9 cellular contexts compared by ENCODE assay signal in the genomic region with DNA sequence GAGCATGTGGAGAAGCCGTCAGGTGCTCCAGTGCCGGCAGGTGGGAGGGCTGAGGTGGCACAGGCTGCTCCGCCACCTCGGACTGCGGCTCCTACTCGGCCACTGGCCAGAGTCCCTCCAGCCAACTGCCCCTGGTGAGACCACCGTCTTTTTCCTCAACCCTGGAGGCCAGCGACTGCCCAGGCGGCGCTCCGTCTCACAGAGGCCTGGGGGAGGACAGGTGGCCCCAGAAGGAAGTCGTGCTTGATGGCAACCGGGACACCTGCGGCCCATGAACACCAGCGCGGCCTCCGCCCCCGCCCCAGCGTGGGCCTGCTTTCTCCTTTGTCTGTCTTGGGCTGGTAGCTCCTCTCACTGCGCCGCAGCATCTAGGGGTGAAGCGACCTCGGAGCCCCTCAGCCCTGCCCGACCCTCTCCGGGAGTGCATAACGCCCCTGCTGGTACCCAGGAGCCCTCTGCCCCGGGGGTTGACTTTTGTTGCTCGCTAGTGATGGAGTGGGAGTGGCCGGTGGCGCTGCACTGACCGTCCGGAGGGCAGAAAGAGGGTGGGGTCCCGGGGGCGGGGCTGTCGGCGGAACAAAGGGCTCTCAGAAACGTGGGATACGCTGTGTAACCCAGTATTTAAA. TPM values are rescaled to one million over a fixed set of nuclear protein-coding genes. Genes with fewer than 3 reads are reported as not detected.
DNase-seq lines count a peak whose midpoint lies in the region; TF ChIP-seq lines count a peak whose summit lies in the region.
"Had no signal": no experiment of that assay in that cellular context is flagged by ENCODE, and none has a peak within 500 bp of the region (broad histone marks: within the 10 kb centered on the region; RNA-seq: fewer than 3 reads in every experiment).

No MANE protein-coding gene starts in this region.

- H3K27ac Mint-ChIP-seq in activated T-helper 1 cell treated with anti-CD3 and anti-CD28 coated beads, Interleukin-12 subunit alpha, Interleukin-12 subunit beta, Interleukin-2, Interleukin-4 antibody, amounts not matched to agents 30 ng/mL and 10 ng/mL and 1 ng/mL, durations not matched to agents 14 hours and 24 hours and 36 hours = no peak overlapping the region

- peaks cover 77% of the 10 kb centered on the region for H3K27me3 Mint-ChIP-seq in activated T-helper 1 cell treated with anti-CD3 and anti-CD28 coated beads, Interleukin-12 subunit alpha, Interleukin-12 subunit beta, Interleukin-2, Interleukin-4 antibody, amounts not matched to agents 30 ng/mL and 10 ng/mL and 1 ng/mL, durations not matched to agents 14 hours and 24 hours and 36 hours (ENCODE audit: insufficient read depth)

- peak overlapping the region; percentile 66 for H3K4me3 Mint-ChIP-seq in activated T-helper 1 cell treated with anti-CD3 and anti-CD28 coated beads, Interleukin-12 subunit alpha, Interleukin-12 subunit beta, Interleukin-2, Interleukin-4 antibody, amounts not matched to agents 30 ng/mL and 10 ng/mL and 1 ng/mL, durations not matched to agents 14 hours and 24 hours and 36 hours

- no peaks in the 10 kb centered on the region for H3K36me3 Mint-ChIP-seq in activated T-helper 1 cell treated with anti-CD3 and anti-CD28 coated beads, Interleukin-12 subunit alpha, Interleukin-12 subunit beta, Interleukin-2, Interleukin-4 antibody, amounts not matched to agents 30 ng/mL and 10 ng/mL and 1 ng/mL, durations not matched to agents 14 hours and 24 hours and 36 hours (ENCODE audit: low read depth)

- no peak overlapping the region for H3K4me3 ChIP-seq in osteoblast (ENCODE audit: insufficient read depth, low read length)

- peak; percentile 62 for DNase-seq in GM10248 (ENCODE audit: extremely low spot score)
- peak; percentile 82 to 86 for DNase-seq in NCI-H1930 (lab: John Stamatoyannopoulos, UW)
- no peak for DNase-seq in activated T-helper 1 cell treated with anti-CD3 and anti-CD28 coated beads, Interleukin-12 subunit alpha, Interleukin-12 subunit beta, Interleukin-2, Interleukin-4 antibody, amounts not matched to agents 30 ng/mL and 10 ng/mL and 1 ng/mL, durations not matched to agents 14 hours and 24 hours and 36 hours (ENCODE audit: low spot score)
- peak; percentile 91 for DNase-seq in left kidney (ENCODE audit: low read depth, low spot score)
- DNase-seq in RKO (ENCODE audit: low spot score) = no peak
- no peak for DNase-seq in osteoblast (ENCODE audit: insufficient read length, low spot score, missing footprints)
- DNase-seq in NK-92 (lab: John Stamatoyannopoulos, UW; ENCODE audit: unreplicated experiment) = no peak
- DNase-seq in T-helper 9 cell = no peak

- peaks cover 2% of the 10 kb centered on the region for H4K20me1 ChIP-seq in osteoblast (ENCODE audit: insufficient read depth, low read length)

- H3K79me2 ChIP-seq in osteoblast (ENCODE audit: insufficient read depth, low read length) = no peaks in the 10 kb centered on the region

- TF ChIP-seq CTCF in GM10248 (IDR thresholded peaks at IDR 0.05; ENCODE audit: control extremely low read depth, extremely low read depth, low read depth, missing control alignments) = no peak
- no peak for TF ChIP-seq CTCF in osteoblast (IDR thresholded peaks at IDR 0.05; ENCODE audit: extremely low read depth, low read depth, low read length)

- peaks cover 86% of the 10 kb centered on the region for H3K27me3 ChIP-seq in osteoblast (ENCODE audit: insufficient read depth, low read length)

- POLR2A ChIA-PET in GM10248 (lab: Yijun Ruan, JAX) = no interaction called here

- no peaks in the 10 kb centered on the region for H3K36me3 ChIP-seq in osteoblast (ENCODE audit: insufficient read depth, low read length)

- H3K9me3 ChIP-seq in osteoblast (ENCODE audit: low read depth, low read length) = no peaks in the 10 kb centered on the region

- no peak overlapping the region for H2AFZ ChIP-seq in osteoblast (ENCODE audit: low read length)

- H3K4me1 Mint-ChIP-seq in activated T-helper 1 cell treated with anti-CD3 and anti-CD28 coated beads, Interleukin-12 subunit alpha, Interleukin-12 subunit beta, Interleukin-2, Interleukin-4 antibody, amounts not matched to agents 30 ng/mL and 10 ng/mL and 1 ng/mL, durations not matched to agents 14 hours and 24 hours and 36 hours (ENCODE audit: low read depth) = peaks cover 46% of the 10 kb centered on the region

- CTCF ChIA-PET in GM10248 (lab: Yijun Ruan, JAX) = no interaction called here

- no peaks in the 10 kb centered on the region for H3K9me3 Mint-ChIP-seq in activated T-helper 1 cell treated with anti-CD3 and anti-CD28 coated beads, Interleukin-12 subunit alpha, Interleukin-12 subunit beta, Interleukin-2, Interleukin-4 antibody, amounts not matched to agents 30 ng/mL and 10 ng/mL and 1 ng/mL, durations not matched to agents 14 hours and 24 hours and 36 hours

- H3K4me2 ChIP-seq in osteoblast (ENCODE audit: insufficient read depth, low read length) = no peak overlapping the region

- intact Hi-C loops in activated T-helper 1 cell treated with anti-CD3 and anti-CD28 coated beads, Interleukin-12 subunit alpha, Interleukin-12 subunit beta, Interleukin-2, Interleukin-4 antibody, amounts not matched to agents 30 ng/mL and 10 ng/mL and 1 ng/mL, durations not matched to agents 14 hours and 24 hours and 36 hours (cut with micrococcal nuclease) = loop anchor here (2.0 to 5.0 kb wide), 3 partner anchors 67 to 1851 kb away; no protein-coding TSS in a partner anchor

- no peak overlapping the region for H3K27ac ChIP-seq in osteoblast (ENCODE audit: low read depth, low read length)
- H3K27ac ChIP-seq: epithelial cell of prostate had no signal

- peaks cover 18% of the 10 kb centered on the region for H3K4me1 ChIP-seq in osteoblast (ENCODE audit: insufficient read depth, low read length)

RNA-seq across cellular contexts. Expression of gene TUBB2B, which starts 0.7 kb away (rescaled TPM):
- total RNA-seq in activated T-helper 1 cell treated with anti-CD3 and anti-CD28 coated beads, Interleukin-12 subunit alpha, Interleukin-12 subunit beta, Interleukin-2, Interleukin-4 antibody, amounts not matched to agents 30 ng/mL and 10 ng/mL and 1 ng/mL, durations not matched to agents 14 hours and 24 hours and 36 hours = 0.20 and 0.57 TPM in 2 replicates
- total RNA-seq in osteoblast = 5.6 and 9.0 TPM in 2 replicates

RNA-seq across cellular contexts. Expression of gene PSMG4, which starts 30.6 kb away (rescaled TPM):
- total RNA-seq in activated T-helper 1 cell treated with anti-CD3 and anti-CD28 coated beads, Interleukin-12 subunit alpha, Interleukin-12 subunit beta, Interleukin-2, Interleukin-4 antibody, amounts not matched to agents 30 ng/mL and 10 ng/mL and 1 ng/mL, durations not matched to agents 14 hours and 24 hours and 36 hours = 32.1 and 35.4 TPM in 2 replicates
- 19.4 and 24.6 TPM in 2 replicates for total RNA-seq in osteoblast

Comparison
In these comparisons a context has a peak if more than half of its experiments do, and no peak if none do; other contexts are left out.
1. DNase-seq: peak in GM10248 (single experiment), NCI-H1930 (2 of 2) and left kidney (single experiment); none in activated T-helper 1 cell treated with anti-CD3 and anti-CD28 coated beads, Interleukin-12 subunit alpha, Interleukin-12 subunit beta, Interleukin-2, Interleukin-4 antibody, amounts not matched to agents 30 ng/mL and 10 ng/mL and 1 ng/mL, durations not matched to agents 14 hours and 24 hours and 36 hours (single experiment), RKO (single experiment), osteoblast (single experiment), NK-92 (single experiment) and T-helper 9 cell (single experiment).